ENCODE assay signal across 11 cellular contexts in the genomic region with DNA sequence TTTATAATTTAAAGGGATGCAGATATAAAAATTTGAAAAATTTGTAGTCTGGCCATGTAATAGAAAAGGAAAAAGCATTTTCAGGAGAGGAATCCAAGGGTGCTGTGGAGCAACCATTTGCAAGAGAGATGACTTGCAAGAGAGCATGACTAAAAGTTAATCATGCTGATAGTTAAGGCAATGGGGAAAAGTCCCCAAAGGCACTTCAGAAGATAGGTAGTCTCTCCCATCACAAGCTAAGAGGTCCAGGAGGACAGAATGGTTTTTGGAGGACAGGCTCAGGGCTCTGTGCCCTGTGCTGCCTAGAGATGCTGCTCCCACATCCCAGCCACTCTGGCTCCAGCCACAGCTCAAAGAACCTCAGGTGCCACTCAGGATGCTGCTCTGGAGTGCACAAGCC.
"Had no signal": no experiment of that assay in that cellular context is flagged by ENCODE, and none has a peak within 500 bp of the region (broad histone marks: within the 10 kb centered on the region; RNA-seq: fewer than 3 reads in every experiment).

No MANE protein-coding gene starts in this region.

- H3K27me3 Mint-ChIP-seq: activated CD4-positive, alpha-beta memory T cell treated with anti-CD3 and anti-CD28 coated beads, Interleukin-2, amount 10 ng/mL, durations not matched to agents 7 days and 5 days; stimulated activated naive CD8-positive, alpha-beta T cell treated with anti-CD3 and anti-CD28 coated beads, Interleukin-15, Interleukin-2, amounts not matched to agents 100 ng/mL and 50 ng/mL, for 24 hours had no signal

- H3K27ac Mint-ChIP-seq: activated CD4-positive, alpha-beta memory T cell treated with anti-CD3 and anti-CD28 coated beads, Interleukin-2, amount 10 ng/mL, durations not matched to agents 7 days and 5 days; mesothelial cell of epicardium; neural progenitor cell; stimulated activated naive CD8-positive, alpha-beta T cell treated with anti-CD3 and anti-CD28 coated beads, Interleukin-15, Interleukin-2, amounts not matched to agents 100 ng/mL and 50 ng/mL, for 24 hours had no signal

- H3K4me1 Mint-ChIP-seq: neural progenitor cell had no signal

- H3K9me3 Mint-ChIP-seq: activated CD4-positive, alpha-beta memory T cell treated with anti-CD3 and anti-CD28 coated beads, Interleukin-2, amount 10 ng/mL, durations not matched to agents 7 days and 5 days; neural progenitor cell; stimulated activated naive CD8-positive, alpha-beta T cell treated with anti-CD3 and anti-CD28 coated beads, Interleukin-15, Interleukin-2, amounts not matched to agents 100 ng/mL and 50 ng/mL, for 24 hours had no signal

- H3K4me3 ChIP-seq: neural progenitor cell, ovary, testis had no signal

- DNase-seq: activated CD4-positive, alpha-beta memory T cell treated with anti-CD3 and anti-CD28 coated beads, Interleukin-2, amount 10 ng/mL, durations not matched to agents 7 days and 5 days; activated CD4-positive, CD25-positive, alpha-beta regulatory T cell treated with anti-CD3 and anti-CD28 coated beads, Interleukin-2, amount 50 U/mL, for 72 hours; activated gamma-delta T cell; activated T-cell treated with anti-CD3 and anti-CD28 coated beads, Interleukin-2, amount 50 U/mL, for 48 hours; hippocampal formation; ovary; stimulated activated CD4-positive, alpha-beta T cell treated with anti-CD3 and anti-CD28 coated beads, Interleukin-2, amount 100 ng/mL, for 48 hours; testis had no signal

- H3K4me2 ChIP-seq: neural progenitor cell had no signal

- H3K9me3 ChIP-seq: ovary, testis had no signal

- H3K36me3 ChIP-seq: neural progenitor cell, ovary had no signal

- H3K4me3 Mint-ChIP-seq: activated CD4-positive, alpha-beta memory T cell treated with anti-CD3 and anti-CD28 coated beads, Interleukin-2, amount 10 ng/mL, durations not matched to agents 7 days and 5 days; mesothelial cell of epicardium; neural progenitor cell; stimulated activated naive CD8-positive, alpha-beta T cell treated with anti-CD3 and anti-CD28 coated beads, Interleukin-15, Interleukin-2, amounts not matched to agents 100 ng/mL and 50 ng/mL, for 24 hours had no signal

- H3K9ac ChIP-seq: neural progenitor cell had no signal

- H3K27me3 ChIP-seq: neural progenitor cell, ovary, testis had no signal

- H2AFZ ChIP-seq: neural progenitor cell had no signal

- H3K27ac ChIP-seq: neural progenitor cell, ovary, testis had no signal
